ENCODE assay signal across 22 cellular contexts in genomic region chr12:76078748-76079147, GRCh38. TPM values are rescaled to one million over a fixed set of nuclear protein-coding genes. Genes with fewer than 3 reads are reported as not detected.
DNase-seq lines count a peak whose midpoint lies in the region; ATAC-seq and TF ChIP-seq lines count a peak whose summit lies in the region.
"Had no signal": no experiment of that assay in that cellular context is flagged by ENCODE, and none has a peak within 500 bp of the region (broad histone marks: within the 10 kb centered on the region; RNA-seq: fewer than 3 reads in every experiment).

No MANE protein-coding gene starts in this region.

- H3K4me2 ChIP-seq in DOHH2 (ENCODE audit: low read length) = peak overlapping the region; percentile 93
- peak overlapping the region; percentile 92 for H3K4me2 ChIP-seq in OCI-LY7 (ENCODE audit: low read length)
- H3K4me2 ChIP-seq: neural progenitor cell had no signal

- H4K20me1 ChIP-seq in DOHH2 (ENCODE audit: control insufficient read depth, insufficient read depth, low read depth, low read length) (peaks cover 84% of the 10 kb centered on the region), OCI-LY7 (ENCODE audit: insufficient read depth, low read length) (peaks cover 83% of the 10 kb centered on the region)

- no TSS peak for BruUV-seq in OCI-LY7 (replicated peaks; lab: Mats Ljungman, UMichigan)

- H3K4me1 ChIP-seq in DOHH2 (ENCODE audit: control insufficient read depth, low read length) (peaks cover 76% of the 10 kb centered on the region), OCI-LY7 (ENCODE audit: insufficient read depth, low read length, poor library complexity, severe bottlenecking) (peaks cover 72% of the 10 kb centered on the region), endodermal cell (ENCODE audit: control insufficient read depth, insufficient read depth, low read length) (peaks cover 6% of the 10 kb centered on the region)

- no peaks in the 10 kb centered on the region for H3K27me3 ChIP-seq in DOHH2 (ENCODE audit: control insufficient read depth, low read length)
- no peaks in the 10 kb centered on the region for H3K27me3 ChIP-seq in endodermal cell (ENCODE audit: control insufficient read depth, insufficient read depth, low read length, poor library complexity, severe bottlenecking)
- H3K27me3 ChIP-seq: neural progenitor cell, right atrium auricular region, SJSA1, suprapubic skin, upper lobe of right lung had no signal

- no peak overlapping the region for H3K4me3 Mint-ChIP-seq in activated naive CD4-positive, alpha-beta T cell treated with anti-CD3 and anti-CD28 coated beads, Interleukin-2, amount 10 ng/mL, durations not matched to agents 7 days and 5 days
- H3K4me3 Mint-ChIP-seq in endodermal cell = no peak overlapping the region
- H3K4me3 Mint-ChIP-seq: memory B cell, neural progenitor cell had no signal

- 100% methylated on average over 2 of the region's 2 CpGs; no CpG with 5 or more reads in 1 of the 2 experiments for WGBS in endodermal cell (ENCODE audit: insufficient coverage in 1 of 2, insufficient read length in 1 of 2), 2 experiments

- POLR2A ChIA-PET in OCI-LY7 (lab: Charles Lee) = interaction anchor here (0.5 to 1.7 kb wide), 4 partner anchors 9 to 618 kb away, joined by 3 to 10 read pairs (median 3); partner anchors contain the start of genes BBS10 and PHLDA1

- H3K27ac Mint-ChIP-seq in activated naive CD4-positive, alpha-beta T cell treated with anti-CD3 and anti-CD28 coated beads, Interleukin-2, amount 10 ng/mL, durations not matched to agents 7 days and 5 days = peak overlapping the region; percentile 25
- peak overlapping the region; percentile 68 for H3K27ac Mint-ChIP-seq in endodermal cell
- H3K27ac Mint-ChIP-seq: neural progenitor cell, T-cell had no signal

- intact Hi-C loops in OCI-LY7 (cut with micrococcal nuclease; ENCODE audit: unreplicated experiment) = no loop called here

- H3K9me2 ChIP-seq in DOHH2 (replicated peaks; ENCODE audit: control insufficient read depth, low read length) = no peaks in the 10 kb centered on the region
- no peaks in the 10 kb centered on the region for H3K9me2 ChIP-seq in OCI-LY7 (ENCODE audit: insufficient read depth, low read length)

- H3K4me1 Mint-ChIP-seq in activated naive CD4-positive, alpha-beta T cell treated with anti-CD3 and anti-CD28 coated beads, Interleukin-2, amount 10 ng/mL, durations not matched to agents 7 days and 5 days = peaks cover 60% of the 10 kb centered on the region
- peaks cover 37% of the 10 kb centered on the region for H3K4me1 Mint-ChIP-seq in endodermal cell

- H2AFZ ChIP-seq in OCI-LY7 (ENCODE audit: low read length) = no peak overlapping the region
- H2AFZ ChIP-seq: neural progenitor cell had no signal

- H3K79me2 ChIP-seq in DOHH2 (ENCODE audit: control insufficient read depth, low read length) (peaks cover 100% of the 10 kb centered on the region), OCI-LY7 (ENCODE audit: insufficient read depth, low read depth, low read length) (peaks cover 100% of the 10 kb centered on the region)

- no peaks in the 10 kb centered on the region for H3K27me3 Mint-ChIP-seq in activated naive CD4-positive, alpha-beta T cell treated with anti-CD3 and anti-CD28 coated beads, Interleukin-2, amount 10 ng/mL, durations not matched to agents 7 days and 5 days
- H3K27me3 Mint-ChIP-seq in endodermal cell (ENCODE audit: insufficient read depth) = no peaks in the 10 kb centered on the region
- H3K27me3 Mint-ChIP-seq: memory B cell, T-cell had no signal

- ATAC-seq in HG02759 (IDR thresholded peaks at IDR 0.05; ENCODE audit: unreplicated experiment) = no peak
- ATAC-seq: left lobe of liver, T-cell, upper lobe of right lung had no signal

- CTCF ChIA-PET in activated naive CD4-positive, alpha-beta T cell treated with anti-CD3 and anti-CD28 coated beads, Interleukin-2, amount 10 ng/mL, durations not matched to agents 7 days and 5 days (lab: Charles Lee) = interaction anchor here (0.7 kb wide), 1 partner anchor 268 kb away, joined by 3 read pairs; no protein-coding TSS in a partner anchor
- CTCF ChIA-PET in OCI-LY7 (lab: Charles Lee; ENCODE audit: unreplicated experiment) = no interaction called here

- 0 out of 2 replicates have a peak, but pooled peaks cover 3% of the 10 kb centered on the region for H3F3A ChIP-seq in DOHH2 (ENCODE audit: control insufficient read depth, insufficient read depth)

- peaks cover 38% of the 10 kb centered on the region for H3K36me3 Mint-ChIP-seq in activated naive CD4-positive, alpha-beta T cell treated with anti-CD3 and anti-CD28 coated beads, Interleukin-2, amount 10 ng/mL, durations not matched to agents 7 days and 5 days
- peaks cover 27% of the 10 kb centered on the region for H3K36me3 Mint-ChIP-seq in endodermal cell (ENCODE audit: low read depth)

- DNase-seq in activated naive CD4-positive, alpha-beta T cell treated with anti-CD3 and anti-CD28 coated beads, Interleukin-2, amount 10 ng/mL, durations not matched to agents 7 days and 5 days = no peak
- no peak for DNase-seq in activated naive CD4-positive, alpha-beta T cell treated with Interleukin-2 at 50 U/mL for 16 hours
- DNase-seq in OCI-LY7 (ENCODE audit: low spot score) = no peak
- no peak for DNase-seq in endodermal cell
- DNase-seq in activated CD4-positive, CD25-positive, alpha-beta regulatory T cell treated with anti-CD3 and anti-CD28 coated beads, Interleukin-2, amount 50 U/mL, for 72 hours = no peak
- DNase-seq: activated CD4-positive, alpha-beta T cell treated with anti-CD3 and anti-CD28 coated beads for 1 hour; C1 segment of cervical spinal cord; NCI-H1417; NCI-H2081; NCI-H226; RPMI8226; stimulated activated CD4-positive, alpha-beta T cell treated with anti-CD3 and anti-CD28 coated beads, Interleukin-2, amount 100 ng/mL, for 48 hours; T-cell; upper lobe of right lung had no signal

- H3K4me3 ChIP-seq in DOHH2 (ENCODE audit: low read length) (peak overlapping the region; percentile 14; the same call in 1 of the 2 replicates), OCI-LY7 (ENCODE audit: low read depth, low read length, poor library complexity, severe bottlenecking) (peak overlapping the region; percentile 12), endodermal cell (ENCODE audit: low read length) (no peak overlapping the region)
- H3K4me3 ChIP-seq: neural progenitor cell, right atrium auricular region, SJSA1, suprapubic skin, upper lobe of right lung had no signal

- peaks cover 7% of the 10 kb centered on the region for H3K9me3 Mint-ChIP-seq in activated naive CD4-positive, alpha-beta T cell treated with anti-CD3 and anti-CD28 coated beads, Interleukin-2, amount 10 ng/mL, durations not matched to agents 7 days and 5 days
- H3K9me3 Mint-ChIP-seq in endodermal cell = no peaks in the 10 kb centered on the region
- H3K9me3 Mint-ChIP-seq: memory B cell had no signal

- H3K9ac ChIP-seq in endodermal cell (ENCODE audit: extremely low read depth, low read length, poor library complexity, severe bottlenecking) = no peak overlapping the region
- H3K9ac ChIP-seq: neural progenitor cell had no signal

- H3K27ac ChIP-seq in DOHH2 (ENCODE audit: low read depth, low read length) (no peak overlapping the region), OCI-LY7 (ENCODE audit: low read depth, low read length, poor library complexity, severe bottlenecking) (no peak overlapping the region), endodermal cell (ENCODE audit: low read depth, low read length) (no peak overlapping the region)
- H3K27ac ChIP-seq: neural progenitor cell, right atrium auricular region, SJSA1, suprapubic skin, upper lobe of right lung had no signal

- no peaks in the 10 kb centered on the region for H3K9me3 ChIP-seq in DOHH2 (ENCODE audit: control insufficient read depth, insufficient read depth, low read length)
- no peaks in the 10 kb centered on the region for H3K9me3 ChIP-seq in OCI-LY7 (ENCODE audit: low read length)
- H3K9me3 ChIP-seq in endodermal cell (ENCODE audit: control insufficient read depth, low read length) = no peaks in the 10 kb centered on the region
- H3K9me3 ChIP-seq: SJSA1, upper lobe of right lung had no signal

- TF ChIP-seq CTCF in DOHH2 (IDR thresholded peaks at IDR 0.05; ENCODE audit: low read depth, low read length, poor library complexity, severe bottlenecking) = no peak
- TF ChIP-seq CTCF in OCI-LY7 (conservative IDR thresholded peaks at IDR 0.05; ENCODE audit: low read length) = no peak
- TF ChIP-seq CTCF in endodermal cell (conservative IDR thresholded peaks at IDR 0.05) = no peak

- H3K36me3 ChIP-seq in DOHH2 (ENCODE audit: control insufficient read depth, low read length) (peaks cover 99% of the 10 kb centered on the region), OCI-LY7 (ENCODE audit: insufficient read depth, low read length) (peaks cover 98% of the 10 kb centered on the region), endodermal cell (ENCODE audit: control insufficient read depth, insufficient read depth, low read length) (peaks cover 48% of the 10 kb centered on the region)
- H3K36me3 ChIP-seq: neural progenitor cell, right atrium auricular region had no signal

RNA-seq across cellular contexts. Expression of gene NAP1L1, which starts 5.7 kb away (rescaled TPM):
- 348 and 487 TPM in 2 replicates for total RNA-seq in OCI-LY7 (2014; rRNA removed; shearing (Covaris generic))
- 904 and 1,048 TPM in 2 replicates for total RNA-seq in OCI-LY7 (2022)
- total RNA-seq in endodermal cell = 100 to 1,000 TPM; 711 to 829 TPM
- polyA plus RNA-seq in endodermal cell (2013, experiment 1 of 2) = 1,267 TPM
- 1,250 TPM for polyA plus RNA-seq in endodermal cell (2013, experiment 2 of 2)

RNA-seq across cellular contexts. Expression of gene PHLDA1, which starts 47.2 kb away (rescaled TPM):
- total RNA-seq in OCI-LY7 (2014; rRNA removed; shearing (Covaris generic)) = 0.44 and 0.54 TPM in 2 replicates
- total RNA-seq in OCI-LY7 (2022) (2.1 and 2.3 TPM in 2 replicates), endodermal cell (10 to 100 TPM in 1 of 2 donors, 1 to 10 TPM in 1; 3.7 to 16.2 TPM)
- 14.9 TPM for polyA plus RNA-seq in endodermal cell (2013, experiment 1 of 2)
- polyA plus RNA-seq in endodermal cell (2013, experiment 2 of 2) = 13.4 TPM
